In the genomic region with DNA sequence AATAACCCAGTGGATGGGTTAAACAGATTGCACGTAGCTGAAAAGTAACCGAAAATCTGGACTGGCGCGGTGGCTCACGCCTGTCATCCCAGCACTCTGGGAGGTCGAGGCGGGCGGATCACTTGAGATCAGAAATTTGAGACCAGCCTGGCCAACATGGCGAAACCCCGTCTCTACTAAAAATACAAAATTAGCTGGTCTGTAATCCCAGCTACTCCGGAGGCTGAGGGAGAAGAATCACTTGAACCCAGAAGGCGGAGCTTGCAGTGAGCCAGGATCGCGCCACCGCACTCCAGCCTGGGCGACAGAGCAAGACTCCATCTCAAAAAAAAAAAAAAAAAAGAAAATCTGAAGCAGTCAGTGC, we compare ENCODE assay signal across 1 cellular context.
TF ChIP-seq lines count a peak whose summit lies in the region.

No MANE protein-coding gene starts in this region.

TF ChIP-seq in K562, 482 proteins besides CTCF, POLR2A, EP300 and RAD21:
- TF ChIP-seq DPF2 (IDR thresholded peaks at IDR 0.05) (0 out of 2 replicates have a peak, but pooled peaks have one; percentile 22), SMARCC2 (IDR thresholded peaks at IDR 0.05; ENCODE audit: low read depth) (0 out of 2 replicates have a peak, but pooled peaks have one; percentile 14)
- TF ChIP-seq, protein P1, sequence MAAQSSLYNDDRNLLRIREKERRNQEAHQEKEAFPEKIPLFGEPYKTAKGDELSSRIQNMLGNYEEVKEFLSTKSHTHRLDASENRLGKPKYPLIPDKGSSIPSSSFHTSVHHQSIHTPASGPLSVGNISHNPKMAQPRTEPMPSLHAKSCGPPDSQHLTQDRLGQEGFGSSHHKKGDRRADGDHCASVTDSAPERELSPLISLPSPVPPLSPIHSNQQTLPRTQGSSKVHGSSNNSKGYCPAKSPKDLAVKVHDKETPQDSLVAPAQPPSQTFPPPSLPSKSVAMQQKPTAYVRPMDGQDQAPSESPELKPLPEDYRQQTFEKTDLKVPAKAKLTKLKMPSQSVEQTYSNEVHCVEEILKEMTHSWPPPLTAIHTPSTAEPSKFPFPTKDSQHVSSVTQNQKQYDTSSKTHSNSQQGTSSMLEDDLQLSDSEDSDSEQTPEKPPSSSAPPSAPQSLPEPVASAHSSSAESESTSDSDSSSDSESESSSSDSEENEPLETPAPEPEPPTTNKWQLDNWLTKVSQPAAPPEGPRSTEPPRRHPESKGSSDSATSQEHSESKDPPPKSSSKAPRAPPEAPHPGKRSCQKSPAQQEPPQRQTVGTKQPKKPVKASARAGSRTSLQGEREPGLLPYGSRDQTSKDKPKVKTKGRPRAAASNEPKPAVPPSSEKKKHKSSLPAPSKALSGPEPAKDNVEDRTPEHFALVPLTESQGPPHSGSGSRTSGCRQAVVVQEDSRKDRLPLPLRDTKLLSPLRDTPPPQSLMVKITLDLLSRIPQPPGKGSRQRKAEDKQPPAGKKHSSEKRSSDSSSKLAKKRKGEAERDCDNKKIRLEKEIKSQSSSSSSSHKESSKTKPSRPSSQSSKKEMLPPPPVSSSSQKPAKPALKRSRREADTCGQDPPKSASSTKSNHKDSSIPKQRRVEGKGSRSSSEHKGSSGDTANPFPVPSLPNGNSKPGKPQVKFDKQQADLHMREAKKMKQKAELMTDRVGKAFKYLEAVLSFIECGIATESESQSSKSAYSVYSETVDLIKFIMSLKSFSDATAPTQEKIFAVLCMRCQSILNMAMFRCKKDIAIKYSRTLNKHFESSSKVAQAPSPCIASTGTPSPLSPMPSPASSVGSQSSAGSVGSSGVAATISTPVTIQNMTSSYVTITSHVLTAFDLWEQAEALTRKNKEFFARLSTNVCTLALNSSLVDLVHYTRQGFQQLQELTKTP (IDR thresholded peaks at IDR 0.05; ENCODE audit: low read depth in 1 of 2, partially characterized antibody in 2 of 2): peak in 1 of 2 experiments; percentile 15
